Comparison of ENCODE assay signal across 10 cellular contexts in genomic region chr11:65718531-65718930, GRCh38. TPM values are rescaled to one million over a fixed set of nuclear protein-coding genes. Genes with fewer than 3 reads are reported as not detected.
A peak's percentile ranks its signal among the peaks of the same experiment; 100 is the strongest.
DNase-seq lines count a peak whose midpoint lies in the region; ATAC-seq and TF ChIP-seq lines count a peak whose summit lies in the region.
"Had no signal": no experiment of that assay in that cellular context is flagged by ENCODE, and none has a peak within 500 bp of the region (broad histone marks: within the 10 kb centered on the region; RNA-seq: fewer than 3 reads in every experiment).

No MANE protein-coding gene starts in this region.

- TF ChIP-seq CTCF in OCI-LY3 (IDR thresholded peaks at IDR 0.05; ENCODE audit: low read depth, low read length) (no peak), chondrocyte (IDR thresholded peaks at IDR 0.05) (no peak), osteoblast (IDR thresholded peaks at IDR 0.05; ENCODE audit: extremely low read depth, low read depth, low read length) (no peak)

- H3K36me3 Mint-ChIP-seq in T-helper 2 cell treated with Interferon-gamma antibody and Interleukin-4, amounts not matched to agents 5 μg/mL and 100 μg/mL, for 36 hours (ENCODE audit: low read depth) = peaks cover 58% of the 10 kb centered on the region
- H3K36me3 Mint-ChIP-seq in chondrocyte (ENCODE audit: low read depth) = peaks cover 29% of the 10 kb centered on the region

- H3K4me3 ChIP-seq in OCI-LY3 (ENCODE audit: low read length) (no peak overlapping the region), osteoblast (ENCODE audit: insufficient read depth, low read length) (peak overlapping the region; percentile 96)
- H3K4me3 ChIP-seq: mucosa of descending colon had no signal

- H3K36me3 ChIP-seq in OCI-LY3 (replicated peaks; ENCODE audit: low read depth, low read length) (peaks cover 53% of the 10 kb centered on the region), osteoblast (ENCODE audit: insufficient read depth, low read length) (peaks cover 52% of the 10 kb centered on the region)

- no peak for ATAC-seq in GM19035 (IDR thresholded peaks at IDR 0.05; ENCODE audit: unreplicated experiment)
- ATAC-seq: mucosa of descending colon had no signal

- H3K27me3 Mint-ChIP-seq in T-helper 2 cell treated with Interferon-gamma antibody and Interleukin-4, amounts not matched to agents 5 μg/mL and 100 μg/mL, for 36 hours (ENCODE audit: low read depth) = no peaks in the 10 kb centered on the region
- no peaks in the 10 kb centered on the region for H3K27me3 Mint-ChIP-seq in chondrocyte (ENCODE audit: low read depth)

- H3K4me2 ChIP-seq in OCI-LY3 (ENCODE audit: low read length) = 0 out of 2 replicates have a peak overlapping the region, but pooled peaks have one; percentile 79
- peak overlapping the region; percentile 97 for H3K4me2 ChIP-seq in osteoblast (ENCODE audit: insufficient read depth, low read length)

- H3K79me2 ChIP-seq in OCI-LY3 (ENCODE audit: low read length) (peaks cover 28% of the 10 kb centered on the region), osteoblast (ENCODE audit: insufficient read depth, low read length) (peaks cover 44% of the 10 kb centered on the region)

- H3K4me3 Mint-ChIP-seq in T-helper 2 cell treated with Interferon-gamma antibody and Interleukin-4, amounts not matched to agents 5 μg/mL and 100 μg/mL, for 36 hours = peak overlapping the region; percentile 97
- H3K4me3 Mint-ChIP-seq in chondrocyte (ENCODE audit: unreplicated experiment) = peak overlapping the region; percentile 95

- H3K27ac ChIP-seq in OCI-LY3 (ENCODE audit: low read length) (no peak overlapping the region), osteoblast (ENCODE audit: low read depth, low read length) (no peak overlapping the region), substantia nigra (ENCODE audit: low read depth, low read length, poor library complexity, severe bottlenecking) (no peak overlapping the region)

- no peak overlapping the region for H3K9ac ChIP-seq in OCI-LY3 (ENCODE audit: low read length)

- H3K27me3 ChIP-seq in OCI-LY3 (ENCODE audit: low read depth, low read length) = no peaks in the 10 kb centered on the region
- no peaks in the 10 kb centered on the region for H3K27me3 ChIP-seq in osteoblast (ENCODE audit: insufficient read depth, low read length)

- peaks cover 28% of the 10 kb centered on the region for H3K4me1 Mint-ChIP-seq in T-helper 2 cell treated with Interferon-gamma antibody and Interleukin-4, amounts not matched to agents 5 μg/mL and 100 μg/mL, for 36 hours (ENCODE audit: low read depth)
- peaks cover 29% of the 10 kb centered on the region for H3K4me1 Mint-ChIP-seq in chondrocyte (ENCODE audit: low read depth)

- H3K4me1 ChIP-seq in OCI-LY3 (ENCODE audit: low read length) (peaks cover 7% of the 10 kb centered on the region; the same call in 1 of the 2 replicates), osteoblast (ENCODE audit: insufficient read depth, low read length) (peaks cover 13% of the 10 kb centered on the region)

- H2AFZ ChIP-seq in OCI-LY3 (ENCODE audit: low read depth, low read length) (no peak overlapping the region), osteoblast (ENCODE audit: low read length) (no peak overlapping the region)

- H3K9me3 ChIP-seq in OCI-LY3 (ENCODE audit: insufficient read depth, low read length) (no peaks in the 10 kb centered on the region), osteoblast (ENCODE audit: low read depth, low read length) (no peaks in the 10 kb centered on the region)
- H3K9me3 ChIP-seq: mucosa of descending colon had no signal

- no peaks in the 10 kb centered on the region for H4K20me1 ChIP-seq in OCI-LY3 (ENCODE audit: insufficient read depth, low read length)
- H4K20me1 ChIP-seq in osteoblast (ENCODE audit: insufficient read depth, low read length) = peaks cover 24% of the 10 kb centered on the region

- H3K9me3 Mint-ChIP-seq in T-helper 2 cell treated with Interferon-gamma antibody and Interleukin-4, amounts not matched to agents 5 μg/mL and 100 μg/mL, for 36 hours = no peaks in the 10 kb centered on the region
- H3K9me3 Mint-ChIP-seq in chondrocyte (ENCODE audit: low read depth) = no peaks in the 10 kb centered on the region

- DNase-seq in T-helper 2 cell treated with Interferon-gamma antibody and Interleukin-4, amounts not matched to agents 5 μg/mL and 100 μg/mL, for 36 hours (ENCODE audit: low spot score) = no peak
- DNase-seq in T-helper 2 cell (no peak), chondrocyte (ENCODE audit: low spot score) (no peak), osteoblast (ENCODE audit: insufficient read length, low spot score, missing footprints) (no peak), substantia nigra (lab: John Stamatoyannopoulos, UW) (no peak)
- no peak for DNase-seq in stimulated activated CD4-positive, alpha-beta T cell treated with anti-CD3 and anti-CD28 coated beads, Interleukin-2, amount 100 ng/mL, for 24 hours
- DNase-seq: mucosa of descending colon, NCI-H69 had no signal

- no peak overlapping the region for H3K27ac Mint-ChIP-seq in T-helper 2 cell treated with Interferon-gamma antibody and Interleukin-4, amounts not matched to agents 5 μg/mL and 100 μg/mL, for 36 hours
- H3K27ac Mint-ChIP-seq in chondrocyte (ENCODE audit: unreplicated experiment) = peak overlapping the region; percentile 61

RNA-seq across cellular contexts. Expression of gene RNASEH2C, which starts 2.1 kb away (rescaled TPM):
- total RNA-seq in chondrocyte (39.3 to 56.9 TPM (median 42.7 TPM) in 3 replicates), osteoblast (27.4 and 27.9 TPM in 2 replicates)

RNA-seq across cellular contexts. Expression of gene KAT5, which starts 6.5 kb away (rescaled TPM):
- total RNA-seq in chondrocyte = 39.9 to 53.6 TPM (median 43.2 TPM) in 3 replicates
- total RNA-seq in osteoblast = 37.4 and 44.2 TPM in 2 replicates

RNA-seq across cellular contexts. Expression of gene RELA, which starts 55.8 kb away (rescaled TPM):
- total RNA-seq in chondrocyte (65.3 to 73.6 TPM (median 72.7 TPM) in 3 replicates), osteoblast (29.2 and 31.8 TPM in 2 replicates)
